ENCODE assay signal across 29 cellular contexts in genomic region chr12:82300611-82301010, GRCh38. TPM values are rescaled to one million over a fixed set of nuclear protein-coding genes. Genes with fewer than 3 reads are reported as not detected.
A peak's percentile ranks its signal among the peaks of the same experiment; 100 is the strongest.
DNase-seq lines count a peak whose midpoint lies in the region; ATAC-seq and TF ChIP-seq lines count a peak whose summit lies in the region.
"Had no signal": no experiment of that assay in that cellular context is flagged by ENCODE, and none has a peak within 500 bp of the region (broad histone marks: within the 10 kb centered on the region; RNA-seq: fewer than 3 reads in every experiment).

No MANE protein-coding gene starts in this region.

- H3K4me3 ChIP-seq in right atrium auricular region (no peak overlapping the region), MM.1S (ENCODE audit: low read length) (no peak overlapping the region)
- H3K4me3 ChIP-seq: body of pancreas, psoas muscle, SK-N-MC, stomach, tibial nerve had no signal

- H3K9ac ChIP-seq in MM.1S (ENCODE audit: low read length), result no peak overlapping the region

- H3K4me3 Mint-ChIP-seq in HFFc6, result no peak overlapping the region
- H3K4me3 Mint-ChIP-seq: activated B cell treated with CpG ODN at 0.5 μM for 24 hours; activated T-cell treated with anti-CD3 and anti-CD28 coated beads, Interleukin-2, amount 50 U/mL, for 72 hours; B cell; CD8-positive, alpha-beta T cell; T-helper 2 cell treated with Interferon-gamma antibody and Interleukin-4, amounts not matched to agents 5 μg/mL and 100 μg/mL, for 36 hours had no signal

- no peaks in the 10 kb centered on the region for H3K27me3 Mint-ChIP-seq in HFFc6 (ENCODE audit: insufficient read depth)
- H3K27me3 Mint-ChIP-seq: activated B cell treated with CpG ODN at 0.5 μM for 24 hours, B cell had no signal

- H3K9me3 Mint-ChIP-seq in HFFc6, result peaks cover 20% of the 10 kb centered on the region
- H3K9me3 Mint-ChIP-seq: activated B cell treated with CpG ODN at 0.5 μM for 24 hours; activated T-cell treated with anti-CD3 and anti-CD28 coated beads, Interleukin-2, amount 50 U/mL, for 72 hours; CD8-positive, alpha-beta T cell; T-helper 2 cell treated with Interferon-gamma antibody and Interleukin-4, amounts not matched to agents 5 μg/mL and 100 μg/mL, for 36 hours had no signal

- no peaks in the 10 kb centered on the region; the same call in 1 of the 2 replicates for H3K36me3 Mint-ChIP-seq in HFFc6 (ENCODE audit: low read depth)
- H3K36me3 Mint-ChIP-seq: CD8-positive, alpha-beta T cell had no signal

- no peak overlapping the region for H2AFZ ChIP-seq in MM.1S (ENCODE audit: low read length)

- H3K36me3 ChIP-seq in right atrium auricular region (no peaks in the 10 kb centered on the region), MM.1S (replicated peaks; ENCODE audit: insufficient read depth, low read length) (no peaks in the 10 kb centered on the region)
- H3K36me3 ChIP-seq: stomach, tibial nerve had no signal

- no peak for TF ChIP-seq CTCF in right atrium auricular region (IDR thresholded peaks at IDR 0.05)
- no peak for TF ChIP-seq CTCF in HFFc6 (IDR thresholded peaks at IDR 0.05)
- TF ChIP-seq CTCF in MM.1S (IDR thresholded peaks at IDR 0.05; ENCODE audit: low read length), result no peak

- intact Hi-C loops in Right ventricle myocardium superior (cut with DNase I), result no loop called here

- H3K9me2 ChIP-seq in MM.1S (replicated peaks; ENCODE audit: insufficient read depth, low read length), result no peaks in the 10 kb centered on the region

- ATAC-seq in Right ventricle myocardium superior (ENCODE audit: poor library complexity), result peak; percentile 95
- ATAC-seq: activated T-cell treated with anti-CD3 and anti-CD28 coated beads, Interleukin-2, amount 50 U/mL, for 72 hours; body of pancreas; CD8-positive, alpha-beta T cell; psoas muscle had no signal

- DNase-seq in Right ventricle myocardium superior (no peak), right atrium auricular region (ENCODE audit: low spot score) (no peak), astrocyte of the hippocampus (ENCODE audit: low read depth, low spot score) (peak; percentile 32), iPS-NIHi7 (ENCODE audit: extremely low spot score) (peak; percentile 7), HFFc6 (no peak), T1000 (lab: John Stamatoyannopoulos, UW) (no peak), MM.1S (no peak)
- no peak for DNase-seq in stimulated activated naive CD4-positive, alpha-beta T cell (lab: John Stamatoyannopoulos, UW)
- DNase-seq: activated B cell treated with CpG ODN at 0.5 μM for 24 hours; activated naive CD4-positive, alpha-beta T cell; activated T-cell treated with anti-CD3 and anti-CD28 coated beads, Interleukin-2, amount 50 U/mL, for 72 hours; body of pancreas; CD8-positive, alpha-beta T cell; DMS153; effector CD4-positive, alpha-beta T cell; H7; IMR-90; mammary epithelial cell; NCI-H1105 treated with DMSO at 0.1 percent for 48 hours; NCI-H1930; NCI-H345; NCI-H774; psoas muscle; RPMI8226; stomach had no signal

- no peaks in the 10 kb centered on the region for H3K79me2 ChIP-seq in MM.1S (ENCODE audit: low read length)

- H3K9me3 ChIP-seq in right atrium auricular region (no peaks in the 10 kb centered on the region), MM.1S (replicated peaks; ENCODE audit: insufficient read depth, low read length) (no peaks in the 10 kb centered on the region)
- H3K9me3 ChIP-seq: body of pancreas, psoas muscle, stomach, tibial nerve had no signal

- H3K4me2 ChIP-seq in MM.1S (ENCODE audit: low read depth, low read length), result no peak overlapping the region

- H3F3A ChIP-seq in MM.1S (ENCODE audit: insufficient read depth, low read length), result no peaks in the 10 kb centered on the region

- H3K27ac Mint-ChIP-seq in HFFc6, result no peak overlapping the region
- H3K27ac Mint-ChIP-seq: activated B cell treated with CpG ODN at 0.5 μM for 24 hours; activated T-cell treated with anti-CD3 and anti-CD28 coated beads, Interleukin-2, amount 50 U/mL, for 72 hours; B cell; CD8-positive, alpha-beta T cell; T-helper 2 cell treated with Interferon-gamma antibody and Interleukin-4, amounts not matched to agents 5 μg/mL and 100 μg/mL, for 36 hours had no signal

- H3K27ac ChIP-seq in right atrium auricular region (no peak overlapping the region), MM.1S (ENCODE audit: low read length) (no peak overlapping the region)
- H3K27ac ChIP-seq: body of pancreas, psoas muscle, SK-N-MC, stomach, tibial nerve had no signal

- H3K27me3 ChIP-seq in right atrium auricular region (no peaks in the 10 kb centered on the region), MM.1S (replicated peaks; ENCODE audit: insufficient read depth, low read length) (no peaks in the 10 kb centered on the region)
- H3K27me3 ChIP-seq: body of pancreas, stomach, tibial nerve had no signal

- no peaks in the 10 kb centered on the region for H4K20me1 ChIP-seq in MM.1S (ENCODE audit: insufficient read depth, low read length)

- H3K4me1 Mint-ChIP-seq in HFFc6 (ENCODE audit: low read depth), result no peaks in the 10 kb centered on the region
- H3K4me1 Mint-ChIP-seq: activated B cell treated with CpG ODN at 0.5 μM for 24 hours, B cell had no signal

- H3K4me1 ChIP-seq in right atrium auricular region (no peaks in the 10 kb centered on the region), MM.1S (ENCODE audit: low read length) (no peaks in the 10 kb centered on the region)
- H3K4me1 ChIP-seq: body of pancreas, psoas muscle, stomach, tibial nerve had no signal

RNA-seq across cellular contexts. Expression of gene CCDC59, which starts 57.6 kb away (rescaled TPM):
- total RNA-seq in Right ventricle myocardium superior (24.3 TPM), right atrium auricular region (10 to 100 TPM; 36.6 to 41.8 TPM)
- total RNA-seq in HFFc6 (2021; fragmentation: NEBNext Ultra II Directional; extraction: Animal tissue kit (Norgen Biotek cat#: 25700)), result 10 to 100 TPM; 36.5 to 44.1 (median 42.4) TPM

RNA-seq across cellular contexts. Expression of gene METTL25, which starts 57.7 kb away (rescaled TPM):
- total RNA-seq in Right ventricle myocardium superior, result 18.1 TPM
- 10 to 100 TPM; 16.3 to 20.6 TPM for total RNA-seq in right atrium auricular region
- total RNA-seq in HFFc6 (2021; fragmentation: NEBNext Ultra II Directional; extraction: Animal tissue kit (Norgen Biotek cat#: 25700)), result 1 to 10 TPM; 4.5 to 7.3 (median 5.8) TPM

Comparison
In these comparisons a context has a peak if more than half of its experiments do, and no peak if none do; other contexts are left out.
1. DNase-seq: peak in astrocyte of the hippocampus (single experiment) and iPS-NIHi7 (single experiment); none in Right ventricle myocardium superior (single experiment), right atrium auricular region (single experiment), HFFc6 (single experiment), T1000 (single experiment), MM.1S (single experiment) and stimulated activated naive CD4-positive, alpha-beta T cell (0 of 6).